8 cellular contexts compared by ENCODE assay signal in the genomic region with DNA sequence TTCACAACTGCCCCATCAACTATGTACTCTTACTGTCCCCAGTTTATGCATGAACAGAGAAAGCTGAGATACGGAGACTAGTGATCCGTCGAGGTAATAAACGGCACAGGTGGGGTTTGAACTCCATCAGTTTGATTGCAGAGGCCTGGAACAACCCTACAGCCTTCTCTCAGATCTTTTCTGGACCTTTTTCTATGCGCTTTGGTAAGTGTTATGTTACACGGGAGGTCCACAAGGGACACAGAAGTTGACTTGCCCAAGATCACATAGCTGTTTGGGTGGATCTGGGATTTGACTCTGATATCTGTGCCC. TPM values are rescaled to one million over a fixed set of nuclear protein-coding genes. Genes with fewer than 3 reads are reported as not detected.
DNase-seq lines count a peak whose midpoint lies in the region; ATAC-seq lines count a peak whose summit lies in the region.

No MANE protein-coding gene starts in this region.

- DNase-seq in NCI-H510A treated with DMSO at 0.1 percent for 48 hours (lab: John Stamatoyannopoulos, UW) (peak; percentile 65), NCI-H510A (lab: John Stamatoyannopoulos, UW) (no peak), NCI-H1105 treated with DMSO at 0.1 percent for 48 hours (lab: John Stamatoyannopoulos, UW) (no peak), iPS-NIHi11 (ENCODE audit: low spot score) (no peak), NCI-H526 treated with DMSO at 0.1 percent for 48 hours (lab: John Stamatoyannopoulos, UW) (no peak)
- DNase-seq in activated T-helper 1 cell treated with anti-CD3 and anti-CD28 coated beads, Interleukin-12 subunit alpha, Interleukin-12 subunit beta, Interleukin-2, Interleukin-4 antibody, amounts not matched to agents 30 ng/mL and 10 ng/mL and 1 ng/mL, durations not matched to agents 14 hours and 24 hours and 36 hours (ENCODE audit: low spot score): no peak
- DNase-seq in stimulated activated naive CD8-positive, alpha-beta T cell treated with anti-CD3 and anti-CD28 coated beads, Interleukin-15, amount 100 ng/mL, for 72 hours: no peak

- H3K4me3 ChIP-seq in iPS-18a (ENCODE audit: low read length): peak overlapping the region; percentile 57

- no peak overlapping the region for H3K27ac ChIP-seq in iPS-18a (ENCODE audit: low read length)

- H3K4me3 Mint-ChIP-seq in activated T-helper 1 cell treated with anti-CD3 and anti-CD28 coated beads, Interleukin-12 subunit alpha, Interleukin-12 subunit beta, Interleukin-2, Interleukin-4 antibody, amounts not matched to agents 30 ng/mL and 10 ng/mL and 1 ng/mL, durations not matched to agents 14 hours and 24 hours and 36 hours: peak overlapping the region; percentile 56
- H3K4me3 Mint-ChIP-seq in stimulated activated naive CD8-positive, alpha-beta T cell treated with anti-CD3 and anti-CD28 coated beads, Interleukin-15, amount 100 ng/mL, for 72 hours: peak overlapping the region; percentile 74 to 80

- intact Hi-C loops in activated T-helper 1 cell treated with anti-CD3 and anti-CD28 coated beads, Interleukin-12 subunit alpha, Interleukin-12 subunit beta, Interleukin-2, Interleukin-4 antibody, amounts not matched to agents 30 ng/mL and 10 ng/mL and 1 ng/mL, durations not matched to agents 14 hours and 24 hours and 36 hours (cut with micrococcal nuclease): loop anchor here (1.0 to 5.0 kb wide), 15 partner anchors 94 to 1172 kb away; a partner anchor contains a TSS

- H3K36me3 Mint-ChIP-seq in activated T-helper 1 cell treated with anti-CD3 and anti-CD28 coated beads, Interleukin-12 subunit alpha, Interleukin-12 subunit beta, Interleukin-2, Interleukin-4 antibody, amounts not matched to agents 30 ng/mL and 10 ng/mL and 1 ng/mL, durations not matched to agents 14 hours and 24 hours and 36 hours (ENCODE audit: low read depth): peaks cover 15% of the 10 kb centered on the region

- H3K36me3 ChIP-seq in iPS-18a (ENCODE audit: control insufficient read depth, low read depth, low read length): peaks cover 14% of the 10 kb centered on the region

- peaks cover 26% of the 10 kb centered on the region for H3K27me3 Mint-ChIP-seq in activated T-helper 1 cell treated with anti-CD3 and anti-CD28 coated beads, Interleukin-12 subunit alpha, Interleukin-12 subunit beta, Interleukin-2, Interleukin-4 antibody, amounts not matched to agents 30 ng/mL and 10 ng/mL and 1 ng/mL, durations not matched to agents 14 hours and 24 hours and 36 hours (ENCODE audit: insufficient read depth)
- H3K27me3 Mint-ChIP-seq in stimulated activated naive CD8-positive, alpha-beta T cell treated with anti-CD3 and anti-CD28 coated beads, Interleukin-15, amount 100 ng/mL, for 72 hours: no peaks in the 10 kb centered on the region

- no peak overlapping the region for H3K9ac ChIP-seq in iPS-18a (ENCODE audit: low read length)

- H3K9me3 ChIP-seq in iPS-18a (ENCODE audit: control insufficient read depth, low read depth, low read length): no peaks in the 10 kb centered on the region

- H3K4me1 Mint-ChIP-seq in activated T-helper 1 cell treated with anti-CD3 and anti-CD28 coated beads, Interleukin-12 subunit alpha, Interleukin-12 subunit beta, Interleukin-2, Interleukin-4 antibody, amounts not matched to agents 30 ng/mL and 10 ng/mL and 1 ng/mL, durations not matched to agents 14 hours and 24 hours and 36 hours (ENCODE audit: low read depth): peaks cover 6% of the 10 kb centered on the region
- peaks cover 39% of the 10 kb centered on the region for H3K4me1 Mint-ChIP-seq in stimulated activated naive CD8-positive, alpha-beta T cell treated with anti-CD3 and anti-CD28 coated beads, Interleukin-15, amount 100 ng/mL, for 72 hours

- H3K27ac Mint-ChIP-seq in activated T-helper 1 cell treated with anti-CD3 and anti-CD28 coated beads, Interleukin-12 subunit alpha, Interleukin-12 subunit beta, Interleukin-2, Interleukin-4 antibody, amounts not matched to agents 30 ng/mL and 10 ng/mL and 1 ng/mL, durations not matched to agents 14 hours and 24 hours and 36 hours: peak overlapping the region; percentile 67
- H3K27ac Mint-ChIP-seq in stimulated activated naive CD8-positive, alpha-beta T cell treated with anti-CD3 and anti-CD28 coated beads, Interleukin-15, amount 100 ng/mL, for 72 hours: peak overlapping the region; percentile 34 to 46

- no peaks in the 10 kb centered on the region for H3K9me3 Mint-ChIP-seq in activated T-helper 1 cell treated with anti-CD3 and anti-CD28 coated beads, Interleukin-12 subunit alpha, Interleukin-12 subunit beta, Interleukin-2, Interleukin-4 antibody, amounts not matched to agents 30 ng/mL and 10 ng/mL and 1 ng/mL, durations not matched to agents 14 hours and 24 hours and 36 hours
- no peaks in the 10 kb centered on the region for H3K9me3 Mint-ChIP-seq in stimulated activated naive CD8-positive, alpha-beta T cell treated with anti-CD3 and anti-CD28 coated beads, Interleukin-15, amount 100 ng/mL, for 72 hours

- no peaks in the 10 kb centered on the region for H3K27me3 ChIP-seq in iPS-18a (ENCODE audit: control insufficient read depth, insufficient read depth, low read length)

- ATAC-seq in stimulated activated naive CD8-positive, alpha-beta T cell treated with anti-CD3 and anti-CD28 coated beads, Interleukin-15, amount 100 ng/mL, for 72 hours: no peak

- no peaks in the 10 kb centered on the region for H3K4me1 ChIP-seq in iPS-18a (ENCODE audit: control insufficient read depth, low read depth, low read length)

RNA-seq across cellular contexts. Expression of a gene that starts 1.1 kb away (rescaled TPM):
- total RNA-seq in activated T-helper 1 cell treated with anti-CD3 and anti-CD28 coated beads, Interleukin-12 subunit alpha, Interleukin-12 subunit beta, Interleukin-2, Interleukin-4 antibody, amounts not matched to agents 30 ng/mL and 10 ng/mL and 1 ng/mL, durations not matched to agents 14 hours and 24 hours and 36 hours: 124 and 128 TPM in 2 replicates

RNA-seq across cellular contexts. Expression of a gene that starts 29.4 kb away (rescaled TPM):
- not detected in 2 replicates for total RNA-seq in activated T-helper 1 cell treated with anti-CD3 and anti-CD28 coated beads, Interleukin-12 subunit alpha, Interleukin-12 subunit beta, Interleukin-2, Interleukin-4 antibody, amounts not matched to agents 30 ng/mL and 10 ng/mL and 1 ng/mL, durations not matched to agents 14 hours and 24 hours and 36 hours

RNA-seq across cellular contexts. Expression of a gene that starts 45.8 kb away (rescaled TPM):
- total RNA-seq in activated T-helper 1 cell treated with anti-CD3 and anti-CD28 coated beads, Interleukin-12 subunit alpha, Interleukin-12 subunit beta, Interleukin-2, Interleukin-4 antibody, amounts not matched to agents 30 ng/mL and 10 ng/mL and 1 ng/mL, durations not matched to agents 14 hours and 24 hours and 36 hours: 0.13 TPM in 1 of 2 replicates, not detected in the other

RNA-seq across cellular contexts. Expression of a gene that starts 56.3 kb away (rescaled TPM):
- not detected in 2 replicates for total RNA-seq in activated T-helper 1 cell treated with anti-CD3 and anti-CD28 coated beads, Interleukin-12 subunit alpha, Interleukin-12 subunit beta, Interleukin-2, Interleukin-4 antibody, amounts not matched to agents 30 ng/mL and 10 ng/mL and 1 ng/mL, durations not matched to agents 14 hours and 24 hours and 36 hours
